In the genomic region with DNA sequence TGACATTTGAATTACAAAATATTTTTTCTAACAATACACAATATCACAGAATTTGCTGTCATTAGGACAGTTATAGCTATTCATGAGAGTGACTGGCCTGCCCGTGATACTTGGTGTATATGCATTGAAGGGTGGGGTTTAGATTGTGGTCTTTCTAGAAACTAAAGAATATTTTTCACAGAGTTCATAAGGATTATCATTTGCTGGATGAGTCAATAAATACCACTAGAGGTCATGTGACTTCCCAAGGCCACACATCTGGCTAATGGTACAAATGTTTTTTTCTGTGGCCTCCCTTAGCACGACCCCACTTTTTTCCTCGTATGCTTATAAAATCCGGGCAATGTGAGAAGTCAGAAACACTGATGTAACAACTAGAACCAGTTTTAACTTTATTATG, we compare ENCODE assay signal across 1 cellular context.
TF ChIP-seq lines count a peak whose summit lies in the region.

No MANE protein-coding gene starts in this region.

TF ChIP-seq in A549, 52 proteins besides CTCF, POLR2A, EP300 and RAD21 (continued from another document):
- TF ChIP-seq, protein P1, sequence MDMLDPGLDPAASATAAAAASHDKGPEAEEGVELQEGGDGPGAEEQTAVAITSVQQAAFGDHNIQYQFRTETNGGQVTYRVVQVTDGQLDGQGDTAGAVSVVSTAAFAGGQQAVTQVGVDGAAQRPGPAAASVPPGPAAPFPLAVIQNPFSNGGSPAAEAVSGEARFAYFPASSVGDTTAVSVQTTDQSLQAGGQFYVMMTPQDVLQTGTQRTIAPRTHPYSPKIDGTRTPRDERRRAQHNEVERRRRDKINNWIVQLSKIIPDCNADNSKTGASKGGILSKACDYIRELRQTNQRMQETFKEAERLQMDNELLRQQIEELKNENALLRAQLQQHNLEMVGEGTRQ (IDR thresholded peaks at IDR 0.05), result 0 out of 2 replicates have a peak, but pooled peaks have one; percentile 8
- no peak for TF ChIP-seq BHLHE40 (IDR thresholded peaks at IDR 0.05; ENCODE audit: low read depth, low read length)
